Comparison of ENCODE assay signal across 24 cellular contexts in the genomic region with DNA sequence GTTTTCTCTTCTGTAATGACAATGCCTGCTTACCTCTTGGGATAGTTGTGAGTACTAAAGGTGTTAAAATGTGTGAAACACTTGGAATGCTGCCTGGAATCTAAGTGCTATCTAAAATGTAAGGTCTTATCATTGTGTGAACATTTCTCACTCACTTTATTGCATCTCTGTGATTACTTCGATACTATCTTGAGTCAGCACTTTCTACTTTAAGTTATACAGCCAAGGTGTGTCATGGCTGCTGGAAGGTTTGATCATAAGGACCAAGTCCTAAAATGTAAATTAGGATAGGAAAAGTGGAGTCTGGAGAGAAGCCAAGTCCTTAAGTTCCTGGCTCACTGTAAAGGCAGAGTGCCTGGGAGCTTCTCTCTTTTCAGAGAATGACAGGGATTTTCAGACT. TPM values are rescaled to one million over a fixed set of nuclear protein-coding genes. Genes with fewer than 3 reads are reported as not detected.
DNase-seq lines count a peak whose midpoint lies in the region; ATAC-seq, FAIRE-seq and TF ChIP-seq lines count a peak whose summit lies in the region.
"Had no signal": no experiment of that assay in that cellular context is flagged by ENCODE, and none has a peak within 500 bp of the region (broad histone marks: within the 10 kb centered on the region; RNA-seq: fewer than 3 reads in every experiment).

No MANE protein-coding gene starts in this region.

- no peak for TF ChIP-seq POLR2A in K562 (conservative IDR thresholded peaks at IDR 0.05)

- in situ Hi-C loops in K562 (cut with MboI): no loop called here

- H3K4me3 ChIP-seq in K562: no peak overlapping the region
- H3K4me3 ChIP-seq: GM12878, heart left ventricle, testis, vagina had no signal

- no peak for TF ChIP-seq EP300 in K562 (IDR thresholded peaks at IDR 0.05; ENCODE audit: low read length)

- H2AFZ ChIP-seq in K562 (ENCODE audit: low read depth, low read length): no peak overlapping the region

- no peaks in the 10 kb centered on the region for H3K9me3 ChIP-seq in K562 (replicated peaks; ENCODE audit: control insufficient read depth, insufficient read depth, low read depth, low read length)
- H3K9me3 ChIP-seq: testis, vagina had no signal

- peak; percentile 86 for DNase-seq in DMS79 treated with DMSO at 0.1 percent for 48 hours (lab: John Stamatoyannopoulos, UW)
- peak; percentile 53 for DNase-seq in HS-5 (ENCODE audit: low read depth)
- no peak for DNase-seq in K562 (ENCODE audit: extremely low read depth in 1 of 4, low spot score in 3 of 4)
- no peak for DNase-seq in left colon
- DNase-seq in NK-92 (lab: John Stamatoyannopoulos, UW; ENCODE audit: unreplicated experiment): no peak
- DNase-seq in stimulated activated CD4-positive, alpha-beta T cell treated with anti-CD3 and anti-CD28 coated beads, Interleukin-2, amount 100 ng/mL, for 48 hours: no peak
- no peak for DNase-seq in hepatic stellate cell (ENCODE audit: low spot score)
- DNase-seq: activated CD4-positive, alpha-beta T cell treated with anti-CD3 and anti-CD28 coated beads for 1 hour; activated CD8-positive, alpha-beta T cell treated with anti-CD3 and anti-CD28 coated beads, Interleukin-2, amount 10 ng/mL, durations not matched to agents 7 days and 5 days; activated gamma-delta T cell; CD4-positive, alpha-beta T cell; heart left ventricle; NCI-H1436 treated with DMSO at 0.1 percent for 48 hours; NCI-H748 treated with DMSO at 0.1 percent for 48 hours; SHP77 treated with DMSO at 0.1 percent for 48 hours; stimulated activated CD4-positive, alpha-beta T cell treated with anti-CD3 and anti-CD28 coated beads, Interleukin-1b, Interleukin-23, amount 100 ng/mL, for 48 hours; stimulated activated naive B cell treated with anti-CD40 and anti-IgM and Interleukin-4, amounts not matched to agents 10 μg/mL and 1 μg/mL and 100 μg/mL, for 72 hours; testis had no signal

- peaks cover 0 to 6% of the 10 kb centered on the region in 2 experiments; a peak in 2 of 5 replicates for H3K27me3 ChIP-seq in K562 (ENCODE audit: control insufficient read depth in 2 of 2, insufficient read depth in 2 of 2, low read length in 2 of 2)
- H3K27me3 ChIP-seq: testis, vagina had no signal

- no peaks in the 10 kb centered on the region for H3K9me1 ChIP-seq in K562 (ENCODE audit: control insufficient read depth, insufficient read depth, low read length)

- peaks cover 0 to 5% of the 10 kb centered on the region in 2 experiments; a peak in 2 of 5 replicates for H3K4me1 ChIP-seq in K562 (replicated peaks in 1 of 2; ENCODE audit: control insufficient read depth in 2 of 2, insufficient read depth in 2 of 2, low read length in 2 of 2)
- H3K4me1 ChIP-seq: heart left ventricle, testis, vagina had no signal

- no peaks in the 10 kb centered on the region for H4K20me1 ChIP-seq in K562 (replicated peaks; ENCODE audit: control insufficient read depth, insufficient read depth, low read length)

- intact Hi-C loops in K562 (cut with micrococcal nuclease) (no loop called here), left colon (cut with DNase I, micrococcal nuclease) (no loop called here)

- no peak overlapping the region for H3K4me2 ChIP-seq in K562 (ENCODE audit: insufficient read depth, low read length)

- TF ChIP-seq RAD21 in K562 (CRISPR knock-in tag; conservative IDR thresholded peaks at IDR 0.05 in 1 of 2, IDR thresholded peaks at IDR 0.05 in 1 of 2): no peak

- ATAC-seq in K562 (no peak), left colon (peak; percentile 99)
- ATAC-seq: activated CD8-positive, alpha-beta T cell treated with anti-CD3 and anti-CD28 coated beads, Interleukin-2, amount 10 ng/mL, durations not matched to agents 7 days and 5 days; GM12878; heart left ventricle; stimulated activated naive B cell treated with anti-CD40 and anti-IgM and Interleukin-4, amounts not matched to agents 10 μg/mL and 1 μg/mL and 100 μg/mL, for 72 hours had no signal

- no peak for FAIRE-seq in K562 (lab: Jason Lieb, UNC)
- FAIRE-seq: GM12878, TTC549 had no signal

- BruUV-seq in K562 (replicated peaks; lab: Mats Ljungman, UMichigan): no TSS peak

- CTCF ChIA-PET in K562 (lab: Yijun Ruan, JAX; ENCODE audit: low intra/inter-chr PET ratio): no interaction called here

- 0% methylated on average over 1 of the region's 1 CpG for WGBS in K562 (ENCODE audit: insufficient coverage, low coverage, missing lambda C conversion rate)

- H3K9ac ChIP-seq in K562 (ENCODE audit: insufficient read depth in 1 of 2, low read depth in 2 of 2, low read length in 2 of 2): no peak overlapping the region

- POLR2A ChIA-PET in K562 (lab: Yijun Ruan, JAX): no interaction called here

- H3K27ac ChIP-seq in K562 (ENCODE audit: extremely low read depth, low read depth, low read length): no peak overlapping the region
- H3K27ac ChIP-seq: heart left ventricle, testis, vagina had no signal

- TF ChIP-seq CTCF in K562 (IDR thresholded peaks at IDR 0.05 in 2 of 3, conservative IDR thresholded peaks at IDR 0.05 in 1 of 3; ENCODE audit: insufficient read depth in 2 of 3, low read depth in 1 of 3, low read length in 3 of 3): no peak

- no peaks in the 10 kb centered on the region for H3K36me3 ChIP-seq in K562 (ENCODE audit: control insufficient read depth, insufficient read depth, low read length)
- H3K36me3 ChIP-seq: heart left ventricle, vagina had no signal

- H3K79me2 ChIP-seq in K562 (ENCODE audit: control insufficient read depth, insufficient read depth, low read length): no peaks in the 10 kb centered on the region

TF ChIP-seq in K562, 482 proteins besides CTCF, POLR2A, EP300 and RAD21:
- TF ChIP-seq C11orf30 (IDR thresholded peaks at IDR 0.05; ENCODE audit: low read depth) (peak; percentile 47; the same call in 1 of the 2 replicates), MAFF (IDR thresholded peaks at IDR 0.05; ENCODE audit: low read length) (0 out of 2 replicates have a peak, but pooled peaks have one; percentile 16), ZNF316 (IDR thresholded peaks at IDR 0.05) (peak; percentile 65), MAFG (tag; conservative IDR thresholded peaks at IDR 0.05) (peak; percentile 42; the same call in 1 of the 2 replicates), SUPT5H (IDR thresholded peaks at IDR 0.05) (no peak)

RNA-seq across cellular contexts. Expression of gene GLYATL2, which starts 12.3 kb away (rescaled TPM):
- total RNA-seq in K562 (2011; cell fraction: chromatin; rRNA removed; ENCODE audit: low replicate concordance): not detected in 2 replicates
- total RNA-seq in K562 (2011; cell fraction: nucleolus; rRNA removed): not detected in 2 replicates
- not detected in 2 replicates for total RNA-seq in K562 (2011; cell fraction: nucleoplasm; rRNA removed)
- total RNA-seq in K562 (2014; rRNA removed) (not detected in 2 replicates), K562 (2014; rRNA removed; fragmentation: Illumina TruSeq; extraction: Trizol) (not detected in 2 replicates), K562 (2015; rRNA removed; fragmentation: Illumina TruSeq; extraction: Trizol) (not detected in 2 replicates), K562 (2021) (not detected in 2 replicates), left colon (not detected)
- polyA plus RNA-seq in K562 (2011; rRNA removed) (not detected in 2 replicates), K562 (2014; fragmentation: Illumina TruSeq; extraction: Trizol) (not detected in 2 replicates), K562 (2014; fragmentation: Nextera tagmentation; extraction: Ambion mirVana) (not detected), K562 (2014; rRNA removed) (not detected in 2 replicates)
- polyA plus RNA-seq in K562 (2011; cell fraction: cytosol; rRNA removed): not detected in 2 replicates
- not detected in 2 replicates for polyA plus RNA-seq in K562 (2011; cell fraction: nucleus; rRNA removed)
- not detected in 2 replicates for polyA plus RNA-seq in K562 (2012)
- not detected in 2 replicates for polyA minus RNA-seq in K562 (2011; rRNA and poly(A)+ RNA removed)
- polyA minus RNA-seq in K562 (2011; cell fraction: cytosol; rRNA and poly(A)+ RNA removed): not detected in 2 replicates
- polyA minus RNA-seq in K562 (2011; cell fraction: nucleus; rRNA and poly(A)+ RNA removed): not detected in 2 replicates
- total RNA-seq: activated CD8-positive, alpha-beta T cell treated with anti-CD3 and anti-CD28 coated beads, Interleukin-2, amount 10 ng/mL, durations not matched to agents 7 days and 5 days; CD4-positive, alpha-beta T cell; OCI-LY7; posterior vena cava; vagina had no signal
- polyA plus RNA-seq: neural cell had no signal

Comparison
In these comparisons a context has a peak if more than half of its experiments do, and no peak if none do; other contexts are left out.
1. DNase-seq: peak in DMS79 treated with DMSO at 0.1 percent for 48 hours (single experiment) and HS-5 (single experiment); none in K562 (0 of 4), left colon (0 of 2), NK-92 (single experiment), stimulated activated CD4-positive, alpha-beta T cell treated with anti-CD3 and anti-CD28 coated beads, Interleukin-2, amount 100 ng/mL, for 48 hours (0 of 2) and hepatic stellate cell (single experiment).